In the genomic region with DNA sequence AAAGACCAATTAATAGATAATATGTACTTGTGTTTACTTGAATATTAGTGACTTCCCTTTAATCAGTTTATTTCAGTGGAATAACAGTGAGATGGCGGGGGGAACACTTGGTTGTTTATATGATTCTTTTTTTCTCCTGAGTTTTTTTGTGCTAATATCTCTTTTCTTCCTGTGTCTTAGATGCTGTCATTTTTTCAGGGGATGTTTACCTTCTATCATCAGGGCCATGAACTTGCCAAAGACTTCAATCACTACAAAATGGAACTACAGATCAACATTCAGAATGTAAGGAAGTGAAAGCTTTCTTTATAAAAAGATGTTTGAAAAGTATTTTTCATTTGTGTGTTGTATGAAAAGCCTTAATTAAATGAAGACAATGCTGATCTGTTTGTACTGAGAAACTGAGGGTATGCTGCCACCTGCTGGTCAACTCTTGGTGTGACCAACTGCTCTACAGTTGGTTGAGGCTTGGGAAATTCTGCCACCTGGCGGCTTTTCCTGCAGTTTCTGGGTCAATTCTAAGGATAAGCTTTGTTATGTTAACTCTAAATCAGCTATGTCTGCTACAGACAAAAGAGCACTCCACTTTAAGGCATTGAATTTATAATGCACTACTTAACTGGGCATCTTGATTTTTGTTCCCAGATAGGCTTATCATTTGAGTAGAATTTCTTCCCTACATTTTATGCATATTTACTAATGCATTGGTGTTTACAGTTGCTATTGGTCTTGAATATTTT, we compare ENCODE assay signal across 8 cellular contexts.
A peak's percentile ranks its signal among the peaks of the same experiment; 100 is the strongest.
DNase-seq lines count a peak whose midpoint lies in the region; ATAC-seq, FAIRE-seq and TF ChIP-seq lines count a peak whose summit lies in the region.

No MANE protein-coding gene starts in this region.

- no peaks in the 10 kb centered on the region for H3K27me3 Mint-ChIP-seq in Calu3 (ENCODE audit: unreplicated experiment)

- H3K27ac ChIP-seq in endothelial cell of umbilical vein (ENCODE audit: insufficient read depth, low read depth, low read length): no peak overlapping the region

- no peak for TF ChIP-seq POLR2A in endothelial cell of umbilical vein (IDR thresholded peaks at IDR 0.05; ENCODE audit: low read depth, low read length)

- peaks cover 9% of the 10 kb centered on the region for H3K4me1 ChIP-seq in endothelial cell of umbilical vein (ENCODE audit: control insufficient read depth, extremely low read depth, insufficient read depth, low read length)

- no peaks in the 10 kb centered on the region for H3K9me3 Mint-ChIP-seq in Calu3 (ENCODE audit: low read depth, unreplicated experiment)

- no peaks in the 10 kb centered on the region for H3K36me3 Mint-ChIP-seq in Calu3 (ENCODE audit: insufficient read depth, unreplicated experiment)

- H3K27me3 ChIP-seq in endothelial cell of umbilical vein (ENCODE audit: control insufficient read depth in 2 of 2, insufficient read depth in 2 of 2, low read length in 2 of 2): no peaks in the 10 kb centered on the region

- BruUV-seq in Calu3 (replicated peaks; lab: Mats Ljungman, UMichigan): no TSS peak
- BruUV-seq in endothelial cell of umbilical vein (replicated peaks; lab: Mats Ljungman, UMichigan): no TSS peak

- H4K20me1 ChIP-seq in endothelial cell of umbilical vein (replicated peaks; ENCODE audit: control insufficient read depth, extremely low read depth, insufficient read depth, low read length): no peaks in the 10 kb centered on the region

- H3K79me2 ChIP-seq in endothelial cell of umbilical vein (ENCODE audit: control insufficient read depth, insufficient read depth, low read length): no peaks in the 10 kb centered on the region

- dilution Hi-C loops in endothelial cell of umbilical vein (cut with MboI; ENCODE audit: extremely low pct_ligation_motif_present, low sequenced_read_pairs): no loop called here

- H3K27ac Mint-ChIP-seq in Calu3 (ENCODE audit: unreplicated experiment): no peak overlapping the region

- peak; percentile 84 for DNase-seq in Calu3
- DNase-seq in HS-5 (ENCODE audit: low read depth): peak; percentile 74
- DNase-seq in NK-92 (lab: John Stamatoyannopoulos, UW; ENCODE audit: unreplicated experiment): peak; percentile 37
- DNase-seq in activated CD8-positive, alpha-beta memory T cell treated with anti-CD3 and anti-CD28 coated beads for 4 hours (ENCODE audit: low read depth in 2 of 2): peak; percentile 85 to 86
- DNase-seq in endothelial cell of umbilical vein (ENCODE audit: low read depth, low spot score): peak; percentile 92
- DNase-seq in middle frontal gyrus (ENCODE audit: extremely low spot score, low spot score): peak; percentile 85
- DNase-seq in stimulated activated CD8-positive, alpha-beta memory T cell treated with anti-CD3 and anti-CD28 coated beads, Interleukin-4, amount 100 ng/mL, for 1 hour (ENCODE audit: low read depth in 2 of 2, low spot score in 1 of 2): peak; percentile 82 to 90

- no peaks in the 10 kb centered on the region for H3K9me1 ChIP-seq in endothelial cell of umbilical vein (replicated peaks; ENCODE audit: control insufficient read depth, extremely low read depth, insufficient read depth, low read length)

- H2AFZ ChIP-seq in endothelial cell of umbilical vein (ENCODE audit: low read depth, low read length): no peak overlapping the region

- no peak overlapping the region for H3K4me3 ChIP-seq in endothelial cell of umbilical vein (replicated peaks in 1 of 3; ENCODE audit: insufficient read depth in 1 of 3, low read depth in 1 of 3, low read length in 3 of 3)

- no peak overlapping the region for H3K4me2 ChIP-seq in endothelial cell of umbilical vein (ENCODE audit: insufficient read depth, low read length)

- intact Hi-C loops in Calu3 (cut with micrococcal nuclease; ENCODE audit: unreplicated experiment): loop anchor here (1.0 to 5.0 kb wide), 5 partner anchors 158 to 756 kb away; no protein-coding TSS in a partner anchor
- intact Hi-C loops in endothelial cell of umbilical vein (cut with micrococcal nuclease): loop anchor here (1.0 to 5.0 kb wide), 9 partner anchors 94 to 848 kb away; a partner anchor contains a TSS

- CTCF ChIA-PET in Calu3 (lab: Charles Lee) (interaction anchor here (0.5 to 1.7 kb wide), 15 partner anchors 23 to 348 kb away, joined by 3 to 16 read pairs (median 4); a partner anchor contains a TSS), endothelial cell of umbilical vein (lab: Charles Lee) (interaction anchor here (0.6 to 6.6 kb wide), 127 partner anchors 11 to 1397 kb away, joined by 3 to 308 read pairs (median 6); a partner anchor contains a TSS)

- POLR2A ChIA-PET in endothelial cell of umbilical vein (lab: Charles Lee): interaction anchor here (1.0 to 1.2 kb wide), 2 partner anchors 183 to 270 kb away, joined by 3 to 6 read pairs; a partner anchor contains a TSS

- H3K9ac ChIP-seq in endothelial cell of umbilical vein (replicated peaks; ENCODE audit: extremely low read depth, insufficient read depth, low read length): no peak overlapping the region

- no peaks in the 10 kb centered on the region for H3K9me3 ChIP-seq in endothelial cell of umbilical vein (replicated peaks; ENCODE audit: control insufficient read depth, insufficient read depth, low read length)

- peak; percentile 84 for ATAC-seq in GM21367 (IDR thresholded peaks at IDR 0.05; ENCODE audit: unreplicated experiment)

- no peak overlapping the region for H3K4me3 Mint-ChIP-seq in Calu3 (ENCODE audit: low read depth, unreplicated experiment)

- peak; percentile 89 for FAIRE-seq in endothelial cell of umbilical vein (lab: Jason Lieb, UNC)

- peak; percentile 79 for TF ChIP-seq CTCF in Calu3 (IDR thresholded peaks at IDR 0.05; ENCODE audit: unreplicated experiment)
- peak; percentile 92 to 99 for TF ChIP-seq CTCF in endothelial cell of umbilical vein (IDR thresholded peaks at IDR 0.05; ENCODE audit: extremely low read depth in 1 of 2, insufficient read depth in 1 of 2, low read depth in 1 of 2, low read length in 2 of 2)

- peaks cover under 1 to 2% of the 10 kb centered on the region in 2 experiments for H3K36me3 ChIP-seq in endothelial cell of umbilical vein (ENCODE audit: control insufficient read depth in 2 of 2, extremely low read depth in 1 of 2, insufficient read depth in 2 of 2, low read length in 2 of 2)

- no peaks in the 10 kb centered on the region for H3K4me1 Mint-ChIP-seq in Calu3 (ENCODE audit: low read depth, unreplicated experiment)

TF ChIP-seq in endothelial cell of umbilical vein, 7 proteins besides CTCF, POLR2A, EP300 and RAD21:
- TF ChIP-seq FOS (IDR thresholded peaks at IDR 0.05; ENCODE audit: borderline replicate concordance, insufficient read depth, low read length) (no peak), POLR2AphosphoS5 (IDR thresholded peaks at IDR 0.05; ENCODE audit: insufficient read depth, low read depth, low read length) (no peak), GATA2 (IDR thresholded peaks at IDR 0.05; ENCODE audit: insufficient read depth, insufficient read length, low read depth, low read length) (no peak), MYC (IDR thresholded peaks at IDR 0.05; ENCODE audit: low read depth, low read length) (no peak), EZH2 (IDR thresholded peaks at IDR 0.05; ENCODE audit: borderline replicate concordance, low read depth, low read length, severe bottlenecking) (no peak), JUN (IDR thresholded peaks at IDR 0.05; ENCODE audit: borderline replicate concordance, insufficient read depth, insufficient read length, low read depth) (no peak)
- TF ChIP-seq, protein P1, sequence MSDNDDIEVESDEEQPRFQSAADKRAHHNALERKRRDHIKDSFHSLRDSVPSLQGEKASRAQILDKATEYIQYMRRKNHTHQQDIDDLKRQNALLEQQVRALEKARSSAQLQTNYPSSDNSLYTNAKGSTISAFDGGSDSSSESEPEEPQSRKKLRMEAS (IDR thresholded peaks at IDR 0.05; ENCODE audit: insufficient read depth, insufficient read length): no peak

Comparison
In these comparisons a context has a peak if more than half of its experiments do, and no peak if none do; other contexts are left out.
1. DNase-seq: peak in every context shown above with its lines; median percentile 92 in endothelial cell of umbilical vein; 86 in stimulated activated CD8-positive, alpha-beta memory T cell treated with anti-CD3 and anti-CD28 coated beads, Interleukin-4, amount 100 ng/mL, for 1 hour; 86 in activated CD8-positive, alpha-beta memory T cell treated with anti-CD3 and anti-CD28 coated beads for 4 hours; 85 in middle frontal gyrus; 84 in Calu3; 74 in HS-5; 37 in NK-92.